13 cellular contexts compared by ENCODE assay signal in genomic region chr15:68203956-68204355, GRCh38.
"Had no signal": no experiment of that assay in that cellular context is flagged by ENCODE, and none has a peak within 500 bp of the region (broad histone marks: within the 10 kb centered on the region; RNA-seq: fewer than 3 reads in every experiment).

No MANE protein-coding gene starts in this region.

- H3K79me2 ChIP-seq: parathyroid adenoma had no signal

- H3K9me3 Mint-ChIP-seq: activated naive CD8-positive, alpha-beta T cell treated with anti-CD3 and anti-CD28 coated beads for 36 hours; neural crest cell; stimulated activated effector memory CD8-positive, alpha-beta T cell treated with anti-CD3 and anti-CD28 coated beads, Interleukin-12 subunit alpha, Interleukin-12 subunit beta, amount 100 ng/mL, for 72 hours had no signal

- H3K36me3 ChIP-seq: brain microvascular endothelial cell had no signal

- ATAC-seq: stimulated activated effector memory CD8-positive, alpha-beta T cell treated with anti-CD3 and anti-CD28 coated beads, Interleukin-12 subunit alpha, Interleukin-12 subunit beta, amount 100 ng/mL, for 72 hours had no signal

- DNase-seq: activated CD4-positive, alpha-beta T cell treated with anti-CD3 and anti-CD28 coated beads, Interleukin-2, amount 50 U/mL, for 1 hour; activated CD4-positive, CD25-positive, alpha-beta regulatory T cell; activated naive CD8-positive, alpha-beta T cell treated with anti-CD3 and anti-CD28 coated beads for 36 hours; activated T-cell treated with anti-CD3 and anti-CD28 coated beads for 4 hours; brain microvascular endothelial cell; esophagus squamous epithelium; foreskin fibroblast; mammary epithelial cell; T-helper 2 cell had no signal

- H3K27me3 ChIP-seq: brain microvascular endothelial cell, esophagus squamous epithelium, tibial nerve had no signal

- H3K27ac Mint-ChIP-seq: activated naive CD8-positive, alpha-beta T cell treated with anti-CD3 and anti-CD28 coated beads for 36 hours had no signal

- H3K4me3 Mint-ChIP-seq: activated naive CD8-positive, alpha-beta T cell treated with anti-CD3 and anti-CD28 coated beads for 36 hours; neural crest cell had no signal

- H3K27ac ChIP-seq: brain microvascular endothelial cell, parathyroid adenoma had no signal

- H3K9me3 ChIP-seq: esophagus squamous epithelium, tibial nerve had no signal

- H3K9ac ChIP-seq: parathyroid adenoma had no signal

- H2AFZ ChIP-seq: parathyroid adenoma had no signal

- H3K27me3 Mint-ChIP-seq: activated naive CD8-positive, alpha-beta T cell treated with anti-CD3 and anti-CD28 coated beads for 36 hours had no signal
